Comparison of ENCODE assay signal across 35 cellular contexts in genomic region chr2:237447496-237447895, GRCh38. TPM values are rescaled to one million over a fixed set of nuclear protein-coding genes. Genes with fewer than 3 reads are reported as not detected.
"Had no signal": no experiment of that assay in that cellular context is flagged by ENCODE, and none has a peak within 500 bp of the region (broad histone marks: within the 10 kb centered on the region; RNA-seq: fewer than 3 reads in every experiment).

No MANE protein-coding gene starts in this region.

- H3K4me3 Mint-ChIP-seq: activated CD4-positive, alpha-beta T cell treated with anti-CD3 and anti-CD28 coated beads, Interleukin-2, amount 10 ng/mL, durations not matched to agents 24 days and 14 days; activated CD8-positive, alpha-beta T cell treated with anti-CD3 and anti-CD28 coated beads for 36 hours; activated naive CD4-positive, alpha-beta T cell treated with anti-CD3 and anti-CD28 coated beads for 36 hours; activated T-cell treated with anti-CD3 and anti-CD28 coated beads, Interleukin-2, amount 50 U/mL, for 4 hours; activated T-helper 1 cell treated with anti-CD3 and anti-CD28 coated beads, Interleukin-12 subunit alpha, Interleukin-12 subunit beta, Interleukin-2, Interleukin-4 antibody, amounts not matched to agents 30 ng/mL and 10 ng/mL and 1 ng/mL, durations not matched to agents 14 hours and 24 hours and 36 hours; T-cell had no signal

- DNase-seq: activated CD4-positive, alpha-beta T cell treated with anti-CD3 and anti-CD28 coated beads, Interleukin-2, amount 10 ng/mL, durations not matched to agents 24 days and 14 days; activated CD4-positive, alpha-beta T cell treated with anti-CD3 and anti-CD28 coated beads, Interleukin-2, amount 50 U/mL, for 4 hours; activated CD4-positive, CD25-positive, alpha-beta regulatory T cell; activated CD8-positive, alpha-beta T cell treated with anti-CD3 and anti-CD28 coated beads for 36 hours; activated gamma-delta T cell treated with Interleukin-2 at 50 U/mL for 16 hours; activated naive CD4-positive, alpha-beta T cell treated with anti-CD3 and anti-CD28 coated beads for 36 hours; activated T-cell treated with anti-CD3 and anti-CD28 coated beads, Interleukin-2, amount 50 U/mL, for 4 hours; body of pancreas; Kasumi-1; KG1; MG63; NCI-H1048; NCI-H1105 treated with DMSO at 0.1 percent for 48 hours; NCI-H1436; NCI-H1694; NCI-H1930; NCI-H2081 treated with DMSO at 0.1 percent for 48 hours; NCI-H226; NCI-H446 treated with DMSO at 0.1 percent for 48 hours; NCI-H524; PC-3; Peyer's patch; SIG-M5; T-cell; T-helper 2 cell; T1000; WERI-Rb-1 had no signal

- H3K9me3 Mint-ChIP-seq: activated CD8-positive, alpha-beta T cell treated with anti-CD3 and anti-CD28 coated beads for 36 hours; activated naive CD4-positive, alpha-beta T cell treated with anti-CD3 and anti-CD28 coated beads for 36 hours; activated T-cell treated with anti-CD3 and anti-CD28 coated beads, Interleukin-2, amount 50 U/mL, for 4 hours; activated T-helper 1 cell treated with anti-CD3 and anti-CD28 coated beads, Interleukin-12 subunit alpha, Interleukin-12 subunit beta, Interleukin-2, Interleukin-4 antibody, amounts not matched to agents 30 ng/mL and 10 ng/mL and 1 ng/mL, durations not matched to agents 14 hours and 24 hours and 36 hours; T-cell had no signal

- H3K27me3 Mint-ChIP-seq: activated CD4-positive, alpha-beta T cell treated with anti-CD3 and anti-CD28 coated beads, Interleukin-2, amount 10 ng/mL, durations not matched to agents 24 days and 14 days; activated CD8-positive, alpha-beta T cell treated with anti-CD3 and anti-CD28 coated beads for 36 hours; T-cell had no signal

- H3K36me3 ChIP-seq: adrenal gland, breast epithelium, MG63, Peyer's patch, WERI-Rb-1 had no signal

- H3K27ac Mint-ChIP-seq: activated CD4-positive, alpha-beta T cell treated with anti-CD3 and anti-CD28 coated beads, Interleukin-2, amount 10 ng/mL, durations not matched to agents 24 days and 14 days; activated CD8-positive, alpha-beta T cell treated with anti-CD3 and anti-CD28 coated beads for 36 hours; activated naive CD4-positive, alpha-beta T cell treated with anti-CD3 and anti-CD28 coated beads for 36 hours; activated T-helper 1 cell treated with anti-CD3 and anti-CD28 coated beads, Interleukin-12 subunit alpha, Interleukin-12 subunit beta, Interleukin-2, Interleukin-4 antibody, amounts not matched to agents 30 ng/mL and 10 ng/mL and 1 ng/mL, durations not matched to agents 14 hours and 24 hours and 36 hours; T-cell had no signal

- H3K36me3 Mint-ChIP-seq: T-cell had no signal

- ATAC-seq: activated CD8-positive, alpha-beta T cell treated with anti-CD3 and anti-CD28 coated beads for 36 hours; activated naive CD4-positive, alpha-beta T cell treated with anti-CD3 and anti-CD28 coated beads, Interleukin-2, amount 50 U/mL, for 72 hours; activated T-cell treated with anti-CD3 and anti-CD28 coated beads, Interleukin-2, amount 50 U/mL, for 4 hours; body of pancreas; PC-3; Right ventricle myocardium inferior; SK-N-SH treated with all-trans-retinoic acid at 6 μM for 48 hours; T-cell had no signal

- H3K27me3 ChIP-seq: adrenal gland, body of pancreas, breast epithelium, MG63, Peyer's patch had no signal

- H3K27ac ChIP-seq: adrenal gland, body of pancreas, RWPE1, WERI-Rb-1 had no signal

- H3K9me3 ChIP-seq: adrenal gland, body of pancreas, breast epithelium, MG63, Peyer's patch had no signal

- H3K4me1 ChIP-seq: breast epithelium had no signal

- H3K4me3 ChIP-seq: adrenal gland, body of pancreas, breast epithelium, MG63, Peyer's patch had no signal

RNA-seq across cellular contexts. Expression of gene MLPH, which starts 39.6 kb away (rescaled TPM):
- total RNA-seq: activated CD4-positive, alpha-beta T cell treated with anti-CD3 and anti-CD28 coated beads, Interleukin-2, amount 10 ng/mL, durations not matched to agents 24 days and 14 days; activated CD8-positive, alpha-beta memory T cell treated with anti-CD3 and anti-CD28 coated beads for 36 hours; activated CD8-positive, alpha-beta T cell treated with anti-CD3 and anti-CD28 coated beads for 36 hours; activated naive CD4-positive, alpha-beta T cell treated with anti-CD3 and anti-CD28 coated beads for 36 hours; activated naive CD4-positive, alpha-beta T cell treated with anti-CD3 and anti-CD28 coated beads, Interleukin-2, amount 50 U/mL, for 72 hours; activated T-helper 1 cell treated with anti-CD3 and anti-CD28 coated beads, Interleukin-12 subunit alpha, Interleukin-12 subunit beta, Interleukin-2, Interleukin-4 antibody, amounts not matched to agents 30 ng/mL and 10 ng/mL and 1 ng/mL, durations not matched to agents 14 hours and 24 hours and 36 hours had no signal
